8 cellular contexts compared by ENCODE assay signal in the genomic region with DNA sequence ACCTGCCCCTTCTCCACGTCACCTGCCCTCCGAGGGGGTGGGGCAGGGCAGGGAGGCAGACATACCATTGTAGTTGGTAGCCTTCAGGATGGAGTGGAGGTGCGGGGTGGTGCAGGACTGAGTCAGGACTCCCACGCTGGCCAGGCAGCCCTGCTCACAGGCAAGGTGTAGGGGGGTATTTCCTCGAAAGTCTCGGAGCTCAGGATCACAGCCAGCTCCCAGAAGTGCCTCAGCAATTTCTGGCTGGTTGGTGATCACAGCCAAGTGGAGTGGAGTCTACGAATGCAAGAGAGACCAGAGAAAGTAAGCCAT. TPM values are rescaled to one million over a fixed set of nuclear protein-coding genes. Genes with fewer than 3 reads are reported as not detected.
DNase-seq lines count a peak whose midpoint lies in the region; ATAC-seq, FAIRE-seq and TF ChIP-seq lines count a peak whose summit lies in the region.

No MANE protein-coding gene starts in this region.

- ATAC-seq in activated T-cell treated with anti-CD3 and anti-CD28 coated beads, Interleukin-2, amount 50 U/mL, for 4 hours, result peak; percentile 4 to 5
- ATAC-seq in GM19397 (IDR thresholded peaks at IDR 0.05; ENCODE audit: unreplicated experiment) (no peak), GM18502 (IDR thresholded peaks at IDR 0.05; ENCODE audit: poor library complexity, unreplicated experiment) (no peak)

- no peak overlapping the region; the same call in 1 of the 2 replicates for H3K27ac ChIP-seq in HUES64 (ENCODE audit: low read depth, low read length)
- peak overlapping the region; percentile 100 for H3K27ac ChIP-seq in prostate gland

- intact Hi-C loops in prostate gland (cut with DNase I), result loop anchor here (1.0 to 10.0 kb wide), 4 partner anchors 18 to 691 kb away; a partner anchor contains a TSS

- H3K4me3 ChIP-seq in HUES64 (ENCODE audit: low read length), result peak overlapping the region; percentile 98
- H3K4me3 ChIP-seq in fibroblast of pulmonary artery (replicated peaks; ENCODE audit: low read depth, low read length), result peak overlapping the region; percentile 97
- peak overlapping the region; percentile 97 to 99 for H3K4me3 ChIP-seq in prostate gland

- peak; percentile 57 for DNase-seq in activated T-cell treated with anti-CD3 and anti-CD28 coated beads, Interleukin-2, amount 50 U/mL, for 4 hours
- DNase-seq in fibroblast of pulmonary artery (ENCODE audit: low read depth), result peak; percentile 66
- no peak for DNase-seq in prostate gland (ENCODE audit: low spot score)
- no peak for DNase-seq in urothelium cell line (ENCODE audit: low spot score)
- no peak for DNase-seq in cerebellum (ENCODE audit: low spot score)

- peaks cover 41% of the 10 kb centered on the region for H3K36me3 Mint-ChIP-seq in activated T-cell treated with anti-CD3 and anti-CD28 coated beads, Interleukin-2, amount 50 U/mL, for 4 hours (ENCODE audit: insufficient read depth)

- TF ChIP-seq POLR2A in prostate gland (IDR thresholded peaks at IDR 0.05), result no peak

- H3K9me3 Mint-ChIP-seq in activated T-cell treated with anti-CD3 and anti-CD28 coated beads, Interleukin-2, amount 50 U/mL, for 4 hours, result no peaks in the 10 kb centered on the region

- peaks cover 41% of the 10 kb centered on the region for H3K4me1 Mint-ChIP-seq in activated T-cell treated with anti-CD3 and anti-CD28 coated beads, Interleukin-2, amount 50 U/mL, for 4 hours (ENCODE audit: low read depth)

- H3K27me3 ChIP-seq in HUES64 (ENCODE audit: insufficient read depth, low read length) (no peaks in the 10 kb centered on the region), prostate gland (replicated peaks; ENCODE audit: insufficient read depth) (no peaks in the 10 kb centered on the region)

- peak overlapping the region; percentile 99 for H3K4me3 Mint-ChIP-seq in activated T-cell treated with anti-CD3 and anti-CD28 coated beads, Interleukin-2, amount 50 U/mL, for 4 hours

- FAIRE-seq in urothelium cell line (lab: Jason Lieb, UNC), result no peak

- no peaks in the 10 kb centered on the region for H3K27me3 Mint-ChIP-seq in activated T-cell treated with anti-CD3 and anti-CD28 coated beads, Interleukin-2, amount 50 U/mL, for 4 hours (ENCODE audit: low read depth)

- TF ChIP-seq CTCF in fibroblast of pulmonary artery (IDR thresholded peaks at IDR 0.05; ENCODE audit: low read length, missing control alignments) (no peak), prostate gland (IDR thresholded peaks at IDR 0.05) (no peak)

- WGBS in HUES64, result 89% methylated on average over 7 of the region's 7 CpGs
- 7% methylated on average over 7 of the region's 7 CpGs for WGBS in prostate gland

- peaks cover 38% of the 10 kb centered on the region for H3K36me3 ChIP-seq in HUES64 (ENCODE audit: insufficient read depth, low read length)
- H3K36me3 ChIP-seq in prostate gland, result peaks cover 22 to 29% of the 10 kb centered on the region in 2 donors

- 0 out of 2 replicates have a peak overlapping the region, but pooled peaks have one; percentile 76 for H3K9ac ChIP-seq in HUES64 (ENCODE audit: low read depth, low read length)

- H3K9me3 ChIP-seq in HUES64 (ENCODE audit: insufficient read depth, low read depth, low read length) (no peaks in the 10 kb centered on the region), prostate gland (no peaks in the 10 kb centered on the region)

- H3K4me1 ChIP-seq in HUES64 (ENCODE audit: insufficient read depth, low read length) (peaks cover 15% of the 10 kb centered on the region), prostate gland (replicated peaks) (peaks cover 6% of the 10 kb centered on the region)

RNA-seq across cellular contexts. Expression of a gene that starts 1.5 kb away (rescaled TPM):
- polyA plus RNA-seq in HUES64 (2013, experiment 1 of 2), result 28.7 TPM
- polyA plus RNA-seq in HUES64 (2013, experiment 2 of 2), result 25.9 TPM
- 100 to 1,000 TPM; 530 to 701 (median 599) TPM for total RNA-seq in activated T-cell treated with anti-CD3 and anti-CD28 coated beads, Interleukin-2, amount 50 U/mL, for 4 hours
- total RNA-seq in prostate gland (100 to 1,000 TPM; 294 to 415 TPM), cerebellum (32.0 TPM)

Comparison
In these comparisons a context has a peak if more than half of its experiments do, and no peak if none do; other contexts are left out.
1. ATAC-seq: peak in activated T-cell treated with anti-CD3 and anti-CD28 coated beads, Interleukin-2, amount 50 U/mL, for 4 hours (2 of 2); none in GM19397 (single experiment) and GM18502 (single experiment).
2. DNase-seq: peak in activated T-cell treated with anti-CD3 and anti-CD28 coated beads, Interleukin-2, amount 50 U/mL, for 4 hours (single experiment) and fibroblast of pulmonary artery (single experiment); none in prostate gland (single experiment), urothelium cell line (single experiment) and cerebellum (single experiment).
3. Peak in every context shown above with its lines, with median percentiles within 50 percentile points of each other: H3K4me3 ChIP-seq.